13 cellular contexts compared by ENCODE assay signal in genomic region chr6:106528521-106528920, GRCh38.
DNase-seq lines count a peak whose midpoint lies in the region; ATAC-seq, FAIRE-seq and TF ChIP-seq lines count a peak whose summit lies in the region.
"Had no signal": no experiment of that assay in that cellular context is flagged by ENCODE, and none has a peak within 500 bp of the region (broad histone marks: within the 10 kb centered on the region; RNA-seq: fewer than 3 reads in every experiment).

No MANE protein-coding gene starts in this region.

- H2AK5ac ChIP-seq in H1 (ENCODE audit: low read depth, low read length), result no peak overlapping the region

- peaks cover 62% of the 10 kb centered on the region for H3K4me1 Mint-ChIP-seq in activated naive CD4-positive, alpha-beta T cell treated with anti-CD3 and anti-CD28 coated beads for 36 hours (ENCODE audit: low read depth)
- peaks cover 58 to 83% (median 76%) of the 10 kb centered on the region in 3 donors for H3K4me1 Mint-ChIP-seq in T-cell
- H3K4me1 Mint-ChIP-seq in stimulated activated naive B cell treated with anti-CD40 and anti-IgM and Interleukin-4, amounts not matched to agents 10 μg/mL and 1 μg/mL and 100 μg/mL, for 72 hours, result peaks cover 22 to 53% of the 10 kb centered on the region in 2 donors

- no peaks in the 10 kb centered on the region for H3K9me3 ChIP-seq in H1 (ENCODE audit: insufficient read depth in 2 of 2, low read depth in 1 of 2, low read length in 1 of 2)
- H3K9me3 ChIP-seq: ovary had no signal

- H2BK5ac ChIP-seq in H1 (ENCODE audit: low read depth, low read length), result no peak overlapping the region

- H2BK20ac ChIP-seq in H1 (ENCODE audit: low read length), result no peak overlapping the region

- H4K8ac ChIP-seq in H1 (ENCODE audit: extremely low read depth, insufficient read depth, low read length), result no peak overlapping the region

- H3K79me1 ChIP-seq in H1 (ENCODE audit: low read depth, low read length), result no peaks in the 10 kb centered on the region

- no peak overlapping the region for H2AFZ ChIP-seq in H1 (ENCODE audit: low read length)

- no peak overlapping the region for H2BK12ac ChIP-seq in H1 (ENCODE audit: low read depth, low read length)

- no peak for TF ChIP-seq POLR2A in H1 (IDR thresholded peaks at IDR 0.05; ENCODE audit: control extremely low read depth in 1 of 2, low read depth in 2 of 2, low read length in 2 of 2)

- H3K36me3 ChIP-seq in H1 (ENCODE audit: control insufficient read depth in 2 of 4, insufficient read depth in 4 of 4, low read length in 3 of 4), result no peaks in the 10 kb centered on the region
- H3K36me3 ChIP-seq: ovary had no signal

- H3K4ac ChIP-seq in H1 (replicated peaks; ENCODE audit: insufficient read length, low read depth, low read length), result no peak overlapping the region

- ATAC-seq in T-cell (replicated peaks in 1 of 4) (no peak), GM21381 (IDR thresholded peaks at IDR 0.05; ENCODE audit: unreplicated experiment) (no peak)
- no peak for ATAC-seq in stimulated activated naive B cell treated with anti-CD40 and anti-IgM and Interleukin-4, amounts not matched to agents 10 μg/mL and 1 μg/mL and 100 μg/mL, for 72 hours (replicated peaks)
- ATAC-seq: HepG2 had no signal

- H3K36me3 Mint-ChIP-seq in activated naive CD4-positive, alpha-beta T cell treated with anti-CD3 and anti-CD28 coated beads for 36 hours (ENCODE audit: low read depth), result peaks cover 14% of the 10 kb centered on the region
- peaks cover 63% of the 10 kb centered on the region for H3K36me3 Mint-ChIP-seq in T-cell
- peaks cover 5 to 9% of the 10 kb centered on the region in 2 donors for H3K36me3 Mint-ChIP-seq in stimulated activated naive B cell treated with anti-CD40 and anti-IgM and Interleukin-4, amounts not matched to agents 10 μg/mL and 1 μg/mL and 100 μg/mL, for 72 hours

- DNase-seq in activated naive CD4-positive, alpha-beta T cell treated with anti-CD3 and anti-CD28 coated beads for 36 hours, result no peak
- DNase-seq in activated naive CD4-positive, alpha-beta T cell (lab: John Stamatoyannopoulos, UW), result no peak
- no peak for DNase-seq in T-cell
- DNase-seq in H1 (ENCODE audit: low read depth in 1 of 2, low spot score in 2 of 2), result no peak
- DNase-seq in stimulated activated naive B cell treated with anti-CD40 and anti-IgM and Interleukin-4, amounts not matched to agents 10 μg/mL and 1 μg/mL and 100 μg/mL, for 72 hours, result no peak
- DNase-seq in NCI-H2107 treated with DMSO at 0.1 percent for 48 hours (lab: John Stamatoyannopoulos, UW; ENCODE audit: unreplicated experiment), result no peak
- DNase-seq in posterior vena cava (ENCODE audit: low spot score), result no peak
- DNase-seq: hypothalamus, NCI-H2081 treated with DMSO at 0.1 percent for 48 hours, NCI-H526, ovary had no signal

- no peak overlapping the region for H3K4me2 ChIP-seq in H1 (ENCODE audit: insufficient read depth in 1 of 2, low read depth in 2 of 2, low read length in 2 of 2)

- H4K91ac ChIP-seq in H1 (replicated peaks; ENCODE audit: insufficient read length, low read length), result no peak overlapping the region

- H3K27ac ChIP-seq in H1 (ENCODE audit: low read depth, low read length), result no peak overlapping the region
- H3K27ac ChIP-seq: ovary had no signal

- no peak for TF ChIP-seq CTCF in H1 (IDR thresholded peaks at IDR 0.05; ENCODE audit: control extremely low read depth in 1 of 3, insufficient read depth in 1 of 3, low read depth in 1 of 3, low read length in 3 of 3)

- H2BK15ac ChIP-seq in H1 (ENCODE audit: low read length), result no peak overlapping the region

- peak overlapping the region; percentile 31 for H3K14ac ChIP-seq in H1 (ENCODE audit: insufficient read length)

- H3K27ac Mint-ChIP-seq in activated naive CD4-positive, alpha-beta T cell treated with anti-CD3 and anti-CD28 coated beads for 36 hours, result peak overlapping the region; percentile 46
- H3K27ac Mint-ChIP-seq in T-cell, result peak overlapping the region; percentile 48 to 68
- peak overlapping the region; percentile 85 for H3K27ac Mint-ChIP-seq in stimulated activated naive B cell treated with anti-CD40 and anti-IgM and Interleukin-4, amounts not matched to agents 10 μg/mL and 1 μg/mL and 100 μg/mL, for 72 hours

- H3K4me3 Mint-ChIP-seq in activated naive CD4-positive, alpha-beta T cell treated with anti-CD3 and anti-CD28 coated beads for 36 hours, result no peak overlapping the region
- no peak overlapping the region for H3K4me3 Mint-ChIP-seq in T-cell
- no peak overlapping the region for H3K4me3 Mint-ChIP-seq in stimulated activated naive B cell treated with anti-CD40 and anti-IgM and Interleukin-4, amounts not matched to agents 10 μg/mL and 1 μg/mL and 100 μg/mL, for 72 hours

- H4K5ac ChIP-seq in H1 (ENCODE audit: insufficient read length, low read depth, low read length), result no peak overlapping the region

- H3K18ac ChIP-seq in H1 (ENCODE audit: extremely low read depth, low read length), result no peak overlapping the region

- POLR2A ChIA-PET in T-cell (lab: Charles Lee), result no interaction called here
- POLR2A ChIA-PET in H1 (lab: Charles Lee; ENCODE audit: partially characterized antibody), result no interaction called here

- H2BK120ac ChIP-seq in H1 (replicated peaks; ENCODE audit: low read depth, low read length), result no peak overlapping the region

- H3K23ac ChIP-seq in H1 (ENCODE audit: insufficient read length), result no peak overlapping the region

- H3K4me3 ChIP-seq in H1 (ENCODE audit: extremely low read depth in 1 of 4, insufficient read depth in 2 of 4, low read depth in 3 of 4, low read length in 4 of 4), result no peak overlapping the region
- H3K4me3 ChIP-seq: ovary had no signal

- no peak overlapping the region for H3K9ac ChIP-seq in H1 (replicated peaks in 1 of 4; ENCODE audit: extremely low read depth in 1 of 4, low read depth in 3 of 4, low read length in 3 of 4)

- H3K56ac ChIP-seq in H1 (replicated peaks; ENCODE audit: insufficient read length, low read depth, low read length), result no peak overlapping the region

- no peaks in the 10 kb centered on the region for H3K4me1 ChIP-seq in H1 (replicated peaks in 1 of 4; ENCODE audit: control insufficient read depth in 3 of 4, insufficient read depth in 4 of 4, low read length in 3 of 4)

- no peaks in the 10 kb centered on the region for H3K27me3 ChIP-seq in H1 (replicated peaks in 1 of 4; ENCODE audit: control insufficient read depth in 3 of 4, extremely low read depth in 1 of 4, insufficient read depth in 3 of 4, low read length in 3 of 4)
- H3K27me3 ChIP-seq: ovary had no signal

- H3K27me3 Mint-ChIP-seq in activated naive CD4-positive, alpha-beta T cell treated with anti-CD3 and anti-CD28 coated beads for 36 hours (ENCODE audit: low read depth), result no peaks in the 10 kb centered on the region
- no peaks in the 10 kb centered on the region for H3K27me3 Mint-ChIP-seq in T-cell
- H3K27me3 Mint-ChIP-seq in stimulated activated naive B cell treated with anti-CD40 and anti-IgM and Interleukin-4, amounts not matched to agents 10 μg/mL and 1 μg/mL and 100 μg/mL, for 72 hours, result no peaks in the 10 kb centered on the region

- no peak for TF ChIP-seq EP300 in H1 (IDR thresholded peaks at IDR 0.05; ENCODE audit: borderline replicate concordance in 1 of 2, low read depth in 2 of 2, low read length in 2 of 2)

- H4K20me1 ChIP-seq in H1 (replicated peaks in 1 of 2; ENCODE audit: control insufficient read depth in 1 of 2, insufficient read depth in 2 of 2, low read length in 2 of 2), result no peaks in the 10 kb centered on the region

- 92% methylated on average over 2 of the region's 2 CpGs; no CpG with 5 or more reads in 1 of the 2 experiments for WGBS in H1 (ENCODE audit: extremely low coverage in 1 of 2, insufficient coverage in 1 of 2, insufficient read length in 1 of 2, insufficient replicate concordance in 2 of 2, low coverage in 1 of 2, low lambda C conversion rate in 2 of 2, missing lambda C conversion rate in 1 of 2), 2 experiments

- no peak for FAIRE-seq in H1 (lab: Jason Lieb, UNC)
- FAIRE-seq: HepG2 had no signal

- no peaks in the 10 kb centered on the region for H3K23me2 ChIP-seq in H1 (ENCODE audit: low read depth, low read length)

- intact Hi-C loops in activated naive CD4-positive, alpha-beta T cell treated with anti-CD3 and anti-CD28 coated beads for 36 hours (cut with micrococcal nuclease), result no loop called here
- intact Hi-C loops in posterior vena cava (cut with DNase I), result no loop called here

- no peaks in the 10 kb centered on the region for H3K9me3 Mint-ChIP-seq in activated naive CD4-positive, alpha-beta T cell treated with anti-CD3 and anti-CD28 coated beads for 36 hours
- H3K9me3 Mint-ChIP-seq in T-cell, result no peaks in the 10 kb centered on the region
- no peaks in the 10 kb centered on the region for H3K9me3 Mint-ChIP-seq in stimulated activated naive B cell treated with anti-CD40 and anti-IgM and Interleukin-4, amounts not matched to agents 10 μg/mL and 1 μg/mL and 100 μg/mL, for 72 hours

- H3K79me2 ChIP-seq in H1 (ENCODE audit: control insufficient read depth in 1 of 2, insufficient read depth in 2 of 2, low read length in 2 of 2), result no peaks in the 10 kb centered on the region

- CTCF ChIA-PET in activated naive CD4-positive, alpha-beta T cell treated with anti-CD3 and anti-CD28 coated beads for 36 hours (lab: Charles Lee), result no interaction called here
- CTCF ChIA-PET in T-cell (lab: Charles Lee), result interaction anchor here in 1 of 2 donors (2.3 kb wide), 1 partner anchor 16 kb away, joined by 12 read pairs; no protein-coding TSS in a partner anchor
- CTCF ChIA-PET in H1 (lab: Charles Lee; ENCODE audit: partially characterized antibody), result no interaction called here

- TF ChIP-seq RAD21 in H1 (IDR thresholded peaks at IDR 0.05 in 1 of 2, conservative IDR thresholded peaks at IDR 0.05 in 1 of 2; ENCODE audit: low read depth in 2 of 2, low read length in 2 of 2), result no peak

TF ChIP-seq in H1, 55 proteins besides CTCF, POLR2A, EP300 and RAD21:
- TF ChIP-seq RXRA (IDR thresholded peaks at IDR 0.05; ENCODE audit: insufficient read depth, low read depth, low read length) (no peak), KDM4A (IDR thresholded peaks at IDR 0.05; ENCODE audit: low read depth, low read length, severe bottlenecking) (no peak), TBP (IDR thresholded peaks at IDR 0.05; ENCODE audit: low read depth, low read length) (no peak), YY1 (IDR thresholded peaks at IDR 0.05; ENCODE audit: low read depth, low read length) (no peak), SP2 (IDR thresholded peaks at IDR 0.05; ENCODE audit: low read length) (no peak), POLR2AphosphoS5 (IDR thresholded peaks at IDR 0.05; ENCODE audit: low read depth, low read length) (no peak)
